In the genomic region with DNA sequence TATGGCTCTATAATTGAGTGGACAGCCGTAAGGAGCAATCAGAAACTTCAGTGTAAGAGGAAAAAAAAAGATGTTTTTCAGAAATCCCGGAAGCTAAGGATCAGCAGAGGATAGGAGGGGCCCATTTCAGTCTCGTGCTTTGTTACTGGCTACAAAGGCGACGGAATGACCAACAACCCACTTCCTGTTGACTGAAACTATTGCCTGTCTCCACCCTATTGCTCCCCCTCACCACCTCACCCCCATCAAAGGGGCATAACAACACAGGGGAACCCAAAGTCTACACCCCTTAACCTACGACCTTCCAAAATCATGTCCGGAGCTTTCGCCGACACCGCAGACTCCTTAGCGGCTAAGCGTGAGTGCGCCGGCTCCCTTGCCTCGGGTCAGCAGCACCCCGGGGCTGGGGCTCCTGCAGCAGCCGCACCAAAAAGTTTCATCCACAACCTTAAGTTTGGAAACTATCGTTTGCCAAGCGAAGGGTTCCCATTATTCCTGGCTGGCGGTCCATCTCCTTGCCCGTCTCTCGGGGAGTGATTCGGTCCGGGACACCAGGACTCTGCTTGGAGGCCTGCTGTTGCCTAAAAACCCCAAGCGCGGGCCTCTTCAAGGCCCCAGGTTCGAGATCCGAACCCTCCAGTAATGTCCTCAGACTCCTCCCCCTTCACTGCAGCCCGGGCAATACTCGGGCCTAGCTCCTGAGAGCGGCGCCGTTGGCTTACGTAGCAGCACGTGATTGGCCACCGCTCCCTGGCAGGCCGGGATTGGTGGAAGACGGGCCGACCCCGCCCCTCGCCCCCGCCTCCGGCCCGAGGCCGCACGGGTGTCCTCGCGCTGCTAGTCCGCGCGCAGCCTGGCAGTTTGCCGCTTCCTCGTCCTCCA, we compare ENCODE assay signal across 8 cellular contexts. TPM values are rescaled to one million over a fixed set of nuclear protein-coding genes. Genes with fewer than 3 reads are reported as not detected.
A peak's percentile ranks its signal among the peaks of the same experiment; 100 is the strongest.
DNase-seq lines count a peak whose midpoint lies in the region; ATAC-seq, FAIRE-seq and TF ChIP-seq lines count a peak whose summit lies in the region.

A gene (plus strand): TSS at position 840 of the 882 bp plus-strand sequence. CDS start 53 bp downstream, outside the sequence.

- H3K36me3 ChIP-seq in body of pancreas (replicated peaks in 1 of 2; ENCODE audit: insufficient read depth in 1 of 2, low read depth in 2 of 2), result no peaks in the 10 kb centered on the region

- TF ChIP-seq CTCF in 22Rv1 (IDR thresholded peaks at IDR 0.05), result no peak
- no peak for TF ChIP-seq CTCF in body of pancreas (IDR thresholded peaks at IDR 0.05)

- peak within 1 kb of the TSS; percentile 71 to 97 for H3K4me3 ChIP-seq in body of pancreas

- FAIRE-seq in TTC549 (lab: Jason Lieb, UNC), result peak; percentile 60

- WGBS in body of pancreas, 2 donors, result 0 to 1% methylated on average over 25 to 50 of the region's 53 CpGs

- no peaks in the 10 kb centered on the region for H3K9me3 ChIP-seq in body of pancreas

- peak in 2 of 3 donors; percentile 82 to 84 for TF ChIP-seq POLR2A in body of pancreas (IDR thresholded peaks at IDR 0.05)

- no peaks in the 10 kb centered on the region for H3K27me3 ChIP-seq in body of pancreas

- peak; percentile 76 for DNase-seq in NCI-H2107 treated with DMSO at 0.1 percent for 48 hours (lab: John Stamatoyannopoulos, UW; ENCODE audit: unreplicated experiment)
- peak; percentile 99 to 100 (median 99) for DNase-seq in body of pancreas
- peak; percentile 86 for DNase-seq in iPS DF 19.7 (ENCODE audit: low read depth, low spot score)
- DNase-seq in sciatic nerve (ENCODE audit: low spot score), result peak; percentile 99

- ATAC-seq in GM18520 (IDR thresholded peaks at IDR 0.05; ENCODE audit: unreplicated experiment) (peak; percentile 84), HG03064 (IDR thresholded peaks at IDR 0.05; ENCODE audit: low read depth, unreplicated experiment) (peak; percentile 76), body of pancreas (peak; percentile 98), sciatic nerve (peak; percentile 99)

- intact Hi-C loops in body of pancreas (cut with DNase I) (no loop called here), sciatic nerve (cut with DNase I) (loop anchor here (10.0 kb wide), 1 partner anchor 178 kb away; a partner anchor contains a TSS)

- H3K4me1 ChIP-seq in body of pancreas, result peaks cover 39% of the 10 kb centered on the region

- H3K27ac ChIP-seq in 22Rv1 (peak within 1 kb of the TSS; percentile 89), body of pancreas (peak within 1 kb of the TSS; percentile 82 to 99 (median 96))

RNA-seq across cellular contexts. Expression of the gene that starts here (rescaled TPM):
- total RNA-seq in body of pancreas, result 10 to 100 TPM; 29.3 to 73.5 TPM
- 44.8 TPM for total RNA-seq in sciatic nerve

Comparison
In these comparisons a context has a peak if more than half of its experiments do, and no peak if none do; other contexts are left out.
1. Peak in every context shown above with its lines: DNase-seq, ATAC-seq, H3K4me3 ChIP-seq and H3K27ac ChIP-seq.